7 cellular contexts compared by ENCODE assay signal in genomic region chr1:223833948-223834347, GRCh38.
"Had no signal": no experiment of that assay in that cellular context is flagged by ENCODE, and none has a peak within 500 bp of the region (broad histone marks: within the 10 kb centered on the region; RNA-seq: fewer than 3 reads in every experiment).

No MANE protein-coding gene starts in this region.

- H3K9me3 ChIP-seq: mucosa of descending colon had no signal

- H3K4me3 ChIP-seq: mucosa of descending colon had no signal

- DNase-seq: activated naive CD4-positive, alpha-beta T cell treated with anti-CD3 and anti-CD28 coated beads, Interleukin-2, amount 10 ng/mL, durations not matched to agents 7 days and 5 days; mucosa of descending colon; natural killer cell; nucleus accumbens; stimulated activated CD4-positive, alpha-beta T cell treated with anti-CD3 and anti-CD28 coated beads, Interleukin-4, amount 100 ng/mL, for 1 hour; stimulated activated CD8-positive, alpha-beta memory T cell treated with anti-CD3 and anti-CD28 coated beads, Interleukin-4, amount 100 ng/mL, for 48 hours; stimulated activated naive CD8-positive, alpha-beta T cell treated with anti-CD3 and anti-CD28 coated beads, Interleukin-15, Interleukin-2, amounts not matched to agents 100 U/mL and 50 U/mL, for 24 hours had no signal

- ATAC-seq: mucosa of descending colon; natural killer cell; stimulated activated naive CD8-positive, alpha-beta T cell treated with anti-CD3 and anti-CD28 coated beads, Interleukin-15, Interleukin-2, amounts not matched to agents 100 U/mL and 50 U/mL, for 24 hours had no signal
